In the genomic region with DNA sequence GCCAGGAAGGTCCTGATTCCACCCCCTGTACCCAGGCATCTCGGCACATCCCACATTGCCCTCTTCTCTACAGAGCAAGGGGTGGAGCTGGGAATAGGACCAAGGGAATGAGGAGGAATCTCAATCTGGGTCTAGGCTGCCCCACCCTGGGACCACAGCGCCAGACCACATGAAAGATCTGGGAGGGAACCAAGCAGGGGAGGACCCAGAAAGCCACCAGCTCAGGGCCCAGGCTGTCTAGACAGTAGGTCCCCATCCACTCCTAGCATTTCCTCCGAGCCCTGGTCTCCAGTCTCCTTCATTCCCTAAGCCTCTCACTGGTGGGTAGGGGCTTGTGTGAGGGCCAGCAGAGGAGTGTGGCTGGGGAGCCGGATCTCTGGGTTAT, we compare ENCODE assay signal across 10 cellular contexts. TPM values are rescaled to one million over a fixed set of nuclear protein-coding genes. Genes with fewer than 3 reads are reported as not detected.
DNase-seq lines count a peak whose midpoint lies in the region; ATAC-seq, FAIRE-seq and TF ChIP-seq lines count a peak whose summit lies in the region.
"Had no signal": no experiment of that assay in that cellular context is flagged by ENCODE, and none has a peak within 500 bp of the region (broad histone marks: within the 10 kb centered on the region; RNA-seq: fewer than 3 reads in every experiment).

No MANE protein-coding gene starts in this region.

- H3K27ac ChIP-seq in A549 (peak overlapping the region; percentile 76 to 92), RWPE2 (ENCODE audit: poor library complexity, severe bottlenecking) (peak overlapping the region; percentile 99)

- H3K4me3 ChIP-seq in A549: no peak overlapping the region
- H3K4me3 ChIP-seq in RWPE2 (ENCODE audit: severe bottlenecking): no peak overlapping the region
- H3K4me3 ChIP-seq in fibroblast of mammary gland (ENCODE audit: control insufficient read depth, low read depth, low read length): peak overlapping the region; percentile 15

- POLR2A ChIA-PET in A549 (lab: Yijun Ruan, JAX): interaction anchor here (1.5 kb wide), 1 partner anchor 10 kb away, joined by 6 read pairs; no protein-coding TSS in a partner anchor

- no peaks in the 10 kb centered on the region for H3K9me3 Mint-ChIP-seq in neural crest cell
- no peaks in the 10 kb centered on the region for H3K9me3 Mint-ChIP-seq in stimulated activated effector memory CD8-positive, alpha-beta T cell treated with anti-CD3 and anti-CD28 coated beads, Interleukin-12 subunit alpha, Interleukin-12 subunit beta, amount 100 ng/mL, for 72 hours
- H3K9me3 Mint-ChIP-seq: central memory CD8-positive, alpha-beta T cell had no signal

- peaks cover 6% of the 10 kb centered on the region for H3K36me3 Mint-ChIP-seq in neural crest cell (ENCODE audit: low read depth)
- H3K36me3 Mint-ChIP-seq in stimulated activated effector memory CD8-positive, alpha-beta T cell treated with anti-CD3 and anti-CD28 coated beads, Interleukin-12 subunit alpha, Interleukin-12 subunit beta, amount 100 ng/mL, for 72 hours: no peaks in the 10 kb centered on the region

- H3K4me3 Mint-ChIP-seq in neural crest cell: peak overlapping the region; percentile 83
- no peak overlapping the region for H3K4me3 Mint-ChIP-seq in stimulated activated effector memory CD8-positive, alpha-beta T cell treated with anti-CD3 and anti-CD28 coated beads, Interleukin-12 subunit alpha, Interleukin-12 subunit beta, amount 100 ng/mL, for 72 hours
- H3K4me3 Mint-ChIP-seq: central memory CD8-positive, alpha-beta T cell had no signal

- no peak for FAIRE-seq in A549 (lab: Jason Lieb, UNC)
- FAIRE-seq: small intestine had no signal

- no peak for TF ChIP-seq CTCF in A549 (IDR thresholded peaks at IDR 0.05)
- no peak for TF ChIP-seq CTCF in RWPE2 (IDR thresholded peaks at IDR 0.05; ENCODE audit: poor library complexity, severe bottlenecking)
- TF ChIP-seq CTCF in fibroblast of mammary gland (conservative IDR thresholded peaks at IDR 0.05; ENCODE audit: control insufficient read depth, insufficient read depth, low read depth, low read length): no peak
- TF ChIP-seq CTCF in neural crest cell (conservative IDR thresholded peaks at IDR 0.05): no peak
- no peak for TF ChIP-seq CTCF in GM10266 (IDR thresholded peaks at IDR 0.05; ENCODE audit: control insufficient read depth, insufficient read depth, low read depth, missing control alignments)

- no peak overlapping the region for H3K27ac Mint-ChIP-seq in neural crest cell (ENCODE audit: unreplicated experiment)
- no peak overlapping the region for H3K27ac Mint-ChIP-seq in stimulated activated effector memory CD8-positive, alpha-beta T cell treated with anti-CD3 and anti-CD28 coated beads, Interleukin-12 subunit alpha, Interleukin-12 subunit beta, amount 100 ng/mL, for 72 hours

- TF ChIP-seq POLR2A in A549 (IDR thresholded peaks at IDR 0.05; ENCODE audit: low read length): no peak

- peak overlapping the region; percentile 30 for H3K4me2 ChIP-seq in A549

- H3K4me1 Mint-ChIP-seq in neural crest cell: peaks cover 86% of the 10 kb centered on the region
- H3K4me1 Mint-ChIP-seq in stimulated activated effector memory CD8-positive, alpha-beta T cell treated with anti-CD3 and anti-CD28 coated beads, Interleukin-12 subunit alpha, Interleukin-12 subunit beta, amount 100 ng/mL, for 72 hours: peaks cover 19% of the 10 kb centered on the region

- TF ChIP-seq RAD21 in A549 (conservative IDR thresholded peaks at IDR 0.05 in 1 of 2, IDR thresholded peaks at IDR 0.05 in 1 of 2): no peak

- H3K9me3 ChIP-seq in A549 (no peaks in the 10 kb centered on the region), RWPE2 (ENCODE audit: severe bottlenecking) (no peaks in the 10 kb centered on the region)

- DNase-seq in A549 (ENCODE audit: low read depth in 1 of 2, low spot score in 1 of 2) (no peak), RWPE2 (ENCODE audit: low spot score) (no peak), fibroblast of mammary gland (ENCODE audit: low read depth) (peak; percentile 87), neural crest cell (ENCODE audit: low read depth, low spot score) (no peak), GM10266 (ENCODE audit: extremely low spot score) (no peak)
- no peak for DNase-seq in stimulated activated CD4-positive, alpha-beta T cell treated with anti-CD3 and anti-CD28 coated beads, Interleukin-2, amount 100 ng/mL, for 24 hours
- DNase-seq in stimulated activated effector memory CD8-positive, alpha-beta T cell treated with anti-CD3 and anti-CD28 coated beads, Interleukin-12 subunit alpha, Interleukin-12 subunit beta, amount 100 ng/mL, for 72 hours (ENCODE audit: low spot score in 2 of 2): no peak
- DNase-seq: small intestine had no signal

- peaks cover 10% of the 10 kb centered on the region; the same call in 1 of the 2 replicates for H3K36me3 ChIP-seq in RWPE2 (ENCODE audit: low read depth)

- WGBS in A549 (ENCODE audit: missing lambda C conversion rate): 71% methylated on average over 4 of the region's 4 CpGs

- no peaks in the 10 kb centered on the region for H3K27me3 ChIP-seq in RWPE2 (ENCODE audit: insufficient read depth, poor library complexity, severe bottlenecking)

- CTCF ChIA-PET in A549 (lab: Yijun Ruan, JAX): interaction anchor here (1.4 to 20.3 kb wide), 4 partner anchors 12 to 71 kb away, joined by 4 to 224 read pairs (median 7); partner anchors contain the start of gene PHLDB1

- H3K4me1 ChIP-seq in A549: peaks cover 79% of the 10 kb centered on the region
- H3K4me1 ChIP-seq in RWPE2 (ENCODE audit: insufficient read depth, poor library complexity, severe bottlenecking): peaks cover 50% of the 10 kb centered on the region

- H3K27me3 Mint-ChIP-seq in neural crest cell (ENCODE audit: low read depth): no peaks in the 10 kb centered on the region

- ATAC-seq in A549 (peak in 1 of 2 experiments; percentile 13; a peak in 3 of 6 replicates), RWPE2 (ENCODE audit: low read depth) (no peak), GM21515 (IDR thresholded peaks at IDR 0.05; ENCODE audit: unreplicated experiment) (no peak)
- ATAC-seq in stimulated activated effector memory CD8-positive, alpha-beta T cell treated with anti-CD3 and anti-CD28 coated beads, Interleukin-12 subunit alpha, Interleukin-12 subunit beta, amount 100 ng/mL, for 72 hours: no peak

- TF ChIP-seq EP300 in A549 (IDR thresholded peaks at IDR 0.05): no peak

TF ChIP-seq in A549, 52 proteins besides CTCF, POLR2A, EP300 and RAD21:
- no peak for TF ChIP-seq RNF2 (IDR thresholded peaks at IDR 0.05; ENCODE audit: borderline replicate concordance, low read depth)
- TF ChIP-seq HDAC2 (IDR thresholded peaks at IDR 0.05): no peak
- TF ChIP-seq KDM5A (IDR thresholded peaks at IDR 0.05): no peak
- no peak for TF ChIP-seq ZC3H11A (IDR thresholded peaks at IDR 0.05)
- TF ChIP-seq POLR2AphosphoS2 (conservative IDR thresholded peaks at IDR 0.05; ENCODE audit: low read length): no peak
- TF ChIP-seq HOXB5 (CRISPR knock-in tag; IDR thresholded peaks at IDR 0.05): no peak
- no peak for TF ChIP-seq RARB (CRISPR knock-in tag; IDR thresholded peaks at IDR 0.05)

RNA-seq across cellular contexts. Expression of gene PHLDB1, which starts 11.6 kb away (rescaled TPM):
- polyA plus RNA-seq in A549 (2011; rRNA removed) (5.9 and 7.7 TPM in 2 replicates), A549 (2017; fragmentation: RNase III; extraction: RNeasy Plus Mini Kit Qiagen cat#74134 plus additional on column Dnase treatment) (17.9 to 20.0 TPM (median 19.4 TPM) in 3 replicates)
- 7.3 and 9.7 TPM in 2 replicates for polyA plus RNA-seq in A549 (2012; cell fraction: cytosol; rRNA removed)
- 32.2 and 36.0 TPM in 2 replicates for polyA plus RNA-seq in A549 (2012; cell fraction: nucleus; rRNA removed)
- 12.2 and 15.2 TPM in 2 replicates for polyA minus RNA-seq in A549 (2011; rRNA and poly(A)+ RNA removed)
- 108 and 120 TPM in 2 replicates for total RNA-seq in neural crest cell

RNA-seq across cellular contexts. Expression of gene ARCN1, which starts 46.8 kb away (rescaled TPM):
- polyA plus RNA-seq in A549 (2011; rRNA removed) (140 and 150 TPM in 2 replicates), A549 (2017; fragmentation: RNase III; extraction: RNeasy Plus Mini Kit Qiagen cat#74134 plus additional on column Dnase treatment) (88.7 to 93.3 TPM (median 91.0 TPM) in 3 replicates)
- 56.4 and 62.8 TPM in 2 replicates for polyA plus RNA-seq in A549 (2012; cell fraction: cytosol; rRNA removed)
- 24.5 and 25.7 TPM in 2 replicates for polyA plus RNA-seq in A549 (2012; cell fraction: nucleus; rRNA removed)
- polyA minus RNA-seq in A549 (2011; rRNA and poly(A)+ RNA removed): 63.8 and 65.4 TPM in 2 replicates
- total RNA-seq in neural crest cell: 122 and 128 TPM in 2 replicates

RNA-seq across cellular contexts. Expression of gene IFT46, which starts 53.3 kb away (rescaled TPM):
- polyA plus RNA-seq in A549 (2011; rRNA removed): 34.4 and 35.3 TPM in 2 replicates
- 13.9 and 16.0 TPM in 2 replicates for polyA plus RNA-seq in A549 (2012; cell fraction: cytosol; rRNA removed)
- polyA plus RNA-seq in A549 (2012; cell fraction: nucleus; rRNA removed): 9.6 and 13.0 TPM in 2 replicates
- 14.4 to 17.1 TPM (median 15.5 TPM) in 3 replicates for polyA plus RNA-seq in A549 (2017; fragmentation: RNase III; extraction: RNeasy Plus Mini Kit Qiagen cat#74134 plus additional on column Dnase treatment)
- 21.0 and 22.1 TPM in 2 replicates for polyA minus RNA-seq in A549 (2011; rRNA and poly(A)+ RNA removed)
- total RNA-seq in neural crest cell: 24.2 and 24.4 TPM in 2 replicates
